1 cellular context compared by ENCODE assay signal in genomic region chr16:1512174-1512573, GRCh38.
TF ChIP-seq lines count a peak whose summit lies in the region.

No MANE protein-coding gene starts in this region.

TF ChIP-seq in HCT116, 20 proteins besides CTCF, POLR2A, EP300 and RAD21 (continued from another document):
- TF ChIP-seq REST (IDR thresholded peaks at IDR 0.05; ENCODE audit: low read depth) (no peak), EGR1 (IDR thresholded peaks at IDR 0.05; ENCODE audit: low read depth) (no peak), SP1 (IDR thresholded peaks at IDR 0.05; ENCODE audit: low read depth) (no peak), ZNF274 (IDR thresholded peaks at IDR 0.05; ENCODE audit: low read depth, low read length) (no peak), MAX (IDR thresholded peaks at IDR 0.05) (no peak), SIN3A (IDR thresholded peaks at IDR 0.05; ENCODE audit: low read depth) (no peak)
